ENCODE assay signal across 21 cellular contexts in the genomic region with DNA sequence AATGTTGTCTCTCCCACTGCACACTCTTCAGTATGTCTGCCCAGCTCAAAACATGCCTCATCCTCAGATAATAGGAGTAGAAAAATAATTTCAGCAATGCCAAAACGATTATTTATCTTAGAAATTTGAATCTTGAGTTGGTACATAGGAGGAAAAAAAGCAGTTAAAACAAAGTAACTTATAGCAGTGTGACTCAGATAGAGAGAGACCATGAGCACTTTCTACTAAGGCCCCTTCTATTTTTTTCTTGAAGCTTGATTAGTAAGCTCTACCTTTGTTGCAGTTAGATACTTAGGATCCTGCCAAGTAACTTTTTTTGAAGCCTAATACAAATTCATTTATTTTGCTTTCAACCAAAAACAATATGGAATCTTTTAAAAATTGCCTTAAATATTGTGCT.
"Had no signal": no experiment of that assay in that cellular context is flagged by ENCODE, and none has a peak within 500 bp of the region (broad histone marks: within the 10 kb centered on the region; RNA-seq: fewer than 3 reads in every experiment).

No MANE protein-coding gene starts in this region.

- H3K9ac ChIP-seq: KMS-11 had no signal

- FAIRE-seq: HepG2, K562 had no signal

- H3K36me3 ChIP-seq: SJCRH30 had no signal

- H3K4me1 ChIP-seq: SJCRH30 had no signal

- DNase-seq: Kasumi-1, MM.1S, NCI-H1092 treated with DMSO at 0.1 percent for 48 hours, NCI-H1436, NCI-H187, NCI-H2029, NCI-H2081 treated with DMSO at 0.1 percent for 48 hours, NCI-H2171, NCI-H226, NCI-H446, NCI-H510A, NCI-H524 treated with DMSO at 0.1 percent for 48 hours, NCI-H774, SHP77 treated with DMSO at 0.1 percent for 48 hours, SJCRH30 had no signal

- H3K9me3 ChIP-seq: SJCRH30 had no signal

- ATAC-seq: HepG2, K562, Panc1, Right ventricle myocardium inferior, SK-N-SH treated with all-trans-retinoic acid at 6 μM for 48 hours had no signal

- H3K27ac ChIP-seq: KMS-11, SJCRH30 had no signal

- H3K4me3 ChIP-seq: K562, SJCRH30 had no signal

- H3K4me2 ChIP-seq: KMS-11 had no signal

- H3K27me3 ChIP-seq: SJCRH30 had no signal
